In the genomic region with DNA sequence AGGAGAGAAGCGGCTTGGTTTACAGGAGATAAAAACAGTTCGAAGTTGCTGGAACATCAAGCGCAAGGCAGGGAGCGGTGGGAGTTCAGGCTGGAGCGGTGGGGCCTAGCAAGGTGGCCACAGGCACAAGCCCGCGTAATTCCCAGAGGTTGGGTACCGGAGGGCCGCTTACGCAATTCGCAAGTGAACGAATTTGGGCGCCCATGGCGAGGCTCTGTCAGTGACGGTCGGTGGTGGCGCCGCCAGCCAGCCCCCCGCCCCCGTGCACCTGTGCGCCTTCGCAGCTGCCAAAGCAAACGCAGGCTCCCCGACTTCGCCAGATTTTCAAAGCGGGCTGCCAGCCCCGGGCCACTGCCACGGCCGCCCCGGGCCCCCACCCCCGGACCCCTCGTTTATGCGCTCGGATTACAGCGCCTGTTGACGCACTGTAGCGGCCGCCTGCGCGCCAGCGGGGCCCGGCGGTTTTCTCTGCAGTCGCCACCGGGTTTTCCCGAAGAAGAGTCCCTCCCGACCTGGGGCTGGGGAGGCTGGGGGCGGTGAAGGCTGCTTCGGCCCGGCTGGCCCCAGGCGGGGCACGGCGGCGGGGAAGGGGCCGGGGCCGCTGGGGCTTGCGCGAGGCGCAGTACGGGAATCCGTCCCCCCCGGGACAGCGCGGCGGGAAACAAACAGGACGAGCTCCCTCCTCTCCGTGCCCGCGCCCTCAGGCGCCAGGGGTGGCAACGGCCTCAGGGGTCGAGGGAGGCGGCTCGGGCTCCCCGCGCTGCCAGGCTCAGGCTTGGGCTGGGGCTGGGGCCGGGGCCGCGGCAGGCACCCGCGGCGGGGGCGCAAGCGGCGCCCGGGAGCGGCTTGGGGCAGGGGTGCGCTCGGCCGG, we compare ENCODE assay signal across 1 cellular context.
TF ChIP-seq lines count a peak whose summit lies in the region.

No MANE protein-coding gene starts in this region.

TF ChIP-seq in GM12878, 131 proteins besides CTCF, POLR2A, EP300 and RAD21 (continued from another document and continues in another):
- TF ChIP-seq NR2C2 (IDR thresholded peaks at IDR 0.05; ENCODE audit: borderline replicate concordance, control insufficient read depth, insufficient read length, low read depth), result no peak
- no peak for TF ChIP-seq SREBF1 (IDR thresholded peaks at IDR 0.05; ENCODE audit: low read length)
- no peak for TF ChIP-seq GATAD2B (conservative IDR thresholded peaks at IDR 0.05; ENCODE audit: low read depth)
- TF ChIP-seq MYC (IDR thresholded peaks at IDR 0.05; ENCODE audit: insufficient read depth, insufficient read length, insufficient replicate concordance, low read length, severe bottlenecking), result no peak
- no peak for TF ChIP-seq TBL1XR1 (IDR thresholded peaks at IDR 0.05; ENCODE audit: low read depth, low read length)
- 0 out of 2 replicates have a peak, but pooled peaks have one; percentile 1 for TF ChIP-seq EED (IDR thresholded peaks at IDR 0.05; ENCODE audit: low read depth)
- TF ChIP-seq ZNF384 (IDR thresholded peaks at IDR 0.05; ENCODE audit: borderline replicate concordance, low read depth, low read length), result no peak
- TF ChIP-seq RAD51 (IDR thresholded peaks at IDR 0.05), result no peak
- no peak for TF ChIP-seq YY1 (IDR thresholded peaks at IDR 0.05; ENCODE audit: low read depth, low read length)
- TF ChIP-seq DPF2 (IDR thresholded peaks at IDR 0.05), result peak; percentile 15; the same call in 1 of the 2 replicates
- TF ChIP-seq ZNF24 (IDR thresholded peaks at IDR 0.05), result no peak
- no peak for TF ChIP-seq CBFB (IDR thresholded peaks at IDR 0.05; ENCODE audit: low read depth)
- no peak for TF ChIP-seq FOS (IDR thresholded peaks at IDR 0.05; ENCODE audit: borderline replicate concordance, extremely low read depth, insufficient read length)
- TF ChIP-seq, protein P1, sequence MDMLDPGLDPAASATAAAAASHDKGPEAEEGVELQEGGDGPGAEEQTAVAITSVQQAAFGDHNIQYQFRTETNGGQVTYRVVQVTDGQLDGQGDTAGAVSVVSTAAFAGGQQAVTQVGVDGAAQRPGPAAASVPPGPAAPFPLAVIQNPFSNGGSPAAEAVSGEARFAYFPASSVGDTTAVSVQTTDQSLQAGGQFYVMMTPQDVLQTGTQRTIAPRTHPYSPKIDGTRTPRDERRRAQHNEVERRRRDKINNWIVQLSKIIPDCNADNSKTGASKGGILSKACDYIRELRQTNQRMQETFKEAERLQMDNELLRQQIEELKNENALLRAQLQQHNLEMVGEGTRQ (IDR thresholded peaks at IDR 0.05; ENCODE audit: borderline replicate concordance, low read depth, low read length), result no peak
- TF ChIP-seq, protein P2, sequence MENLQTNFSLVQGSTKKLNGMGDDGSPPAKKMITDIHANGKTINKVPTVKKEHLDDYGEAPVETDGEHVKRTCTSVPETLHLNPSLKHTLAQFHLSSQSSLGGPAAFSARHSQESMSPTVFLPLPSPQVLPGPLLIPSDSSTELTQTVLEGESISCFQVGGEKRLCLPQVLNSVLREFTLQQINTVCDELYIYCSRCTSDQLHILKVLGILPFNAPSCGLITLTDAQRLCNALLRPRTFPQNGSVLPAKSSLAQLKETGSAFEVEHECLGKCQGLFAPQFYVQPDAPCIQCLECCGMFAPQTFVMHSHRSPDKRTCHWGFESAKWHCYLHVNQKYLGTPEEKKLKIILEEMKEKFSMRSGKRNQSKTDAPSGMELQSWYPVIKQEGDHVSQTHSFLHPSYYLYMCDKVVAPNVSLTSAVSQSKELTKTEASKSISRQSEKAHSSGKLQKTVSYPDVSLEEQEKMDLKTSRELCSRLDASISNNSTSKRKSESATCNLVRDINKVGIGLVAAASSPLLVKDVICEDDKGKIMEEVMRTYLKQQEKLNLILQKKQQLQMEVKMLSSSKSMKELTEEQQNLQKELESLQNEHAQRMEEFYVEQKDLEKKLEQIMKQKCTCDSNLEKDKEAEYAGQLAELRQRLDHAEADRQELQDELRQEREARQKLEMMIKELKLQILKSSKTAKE (IDR thresholded peaks at IDR 0.05; ENCODE audit: low read depth, poor library complexity, severe bottlenecking), result no peak
- TF ChIP-seq NBN (IDR thresholded peaks at IDR 0.05), result no peak
- no peak for TF ChIP-seq PAX5 (IDR thresholded peaks at IDR 0.05; ENCODE audit: borderline replicate concordance, low read depth, low read length)
- TF ChIP-seq ASH2L (IDR thresholded peaks at IDR 0.05; ENCODE audit: borderline replicate concordance, low read depth), result no peak
- 0 out of 2 replicates have a peak, but pooled peaks have one; percentile 15 for TF ChIP-seq RCOR1 (conservative IDR thresholded peaks at IDR 0.05; ENCODE audit: low read depth, low read length)
- TF ChIP-seq PML (IDR thresholded peaks at IDR 0.05; ENCODE audit: low read length), result no peak
- TF ChIP-seq NFXL1 (IDR thresholded peaks at IDR 0.05; ENCODE audit: borderline replicate concordance), result no peak
- TF ChIP-seq RFX5 (IDR thresholded peaks at IDR 0.05; ENCODE audit: low read depth, low read length), result no peak
- no peak for TF ChIP-seq TCF7 (IDR thresholded peaks at IDR 0.05; ENCODE audit: borderline replicate concordance)
- TF ChIP-seq SREBF2 (IDR thresholded peaks at IDR 0.05; ENCODE audit: low read length), result no peak
- TF ChIP-seq, protein P3, sequence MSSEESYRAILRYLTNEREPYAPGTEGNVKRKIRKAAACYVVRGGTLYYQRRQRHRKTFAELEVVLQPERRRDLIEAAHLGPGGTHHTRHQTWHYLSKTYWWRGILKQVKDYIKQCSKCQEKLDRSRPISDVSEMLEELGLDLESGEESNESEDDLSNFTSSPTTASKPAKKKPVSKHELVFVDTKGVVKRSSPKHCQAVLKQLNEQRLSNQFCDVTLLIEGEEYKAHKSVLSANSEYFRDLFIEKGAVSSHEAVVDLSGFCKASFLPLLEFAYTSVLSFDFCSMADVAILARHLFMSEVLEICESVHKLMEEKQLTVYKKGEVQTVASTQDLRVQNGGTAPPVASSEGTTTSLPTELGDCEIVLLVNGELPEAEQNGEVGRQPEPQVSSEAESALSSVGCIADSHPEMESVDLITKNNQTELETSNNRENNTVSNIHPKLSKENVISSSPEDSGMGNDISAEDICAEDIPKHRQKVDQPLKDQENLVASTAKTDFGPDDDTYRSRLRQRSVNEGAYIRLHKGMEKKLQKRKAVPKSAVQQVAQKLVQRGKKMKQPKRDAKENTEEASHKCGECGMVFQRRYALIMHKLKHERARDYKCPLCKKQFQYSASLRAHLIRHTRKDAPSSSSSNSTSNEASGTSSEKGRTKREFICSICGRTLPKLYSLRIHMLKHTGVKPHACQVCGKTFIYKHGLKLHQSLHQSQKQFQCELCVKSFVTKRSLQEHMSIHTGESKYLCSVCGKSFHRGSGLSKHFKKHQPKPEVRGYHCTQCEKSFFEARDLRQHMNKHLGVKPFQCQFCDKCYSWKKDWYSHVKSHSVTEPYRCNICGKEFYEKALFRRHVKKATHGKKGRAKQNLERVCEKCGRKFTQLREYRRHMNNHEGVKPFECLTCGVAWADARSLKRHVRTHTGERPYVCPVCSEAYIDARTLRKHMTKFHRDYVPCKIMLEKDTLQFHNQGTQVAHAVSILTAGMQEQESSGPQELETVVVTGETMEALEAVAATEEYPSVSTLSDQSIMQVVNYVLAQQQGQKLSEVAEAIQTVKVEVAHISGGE (CRISPR knock-in tag; IDR thresholded peaks at IDR 0.05), result no peak
- TF ChIP-seq IKZF1 (conservative IDR thresholded peaks at IDR 0.05), result no peak
- no peak for TF ChIP-seq STAT3 (IDR thresholded peaks at IDR 0.05; ENCODE audit: low read depth, low read length)
- TF ChIP-seq RUNX3 (IDR thresholded peaks at IDR 0.05; ENCODE audit: low read length), result no peak
- no peak for TF ChIP-seq BRCA1 (IDR thresholded peaks at IDR 0.05; ENCODE audit: low read depth, low read length)
- peak; percentile 70; the same call in 1 of the 2 replicates for TF ChIP-seq TCF3 (IDR thresholded peaks at IDR 0.05; ENCODE audit: borderline replicate concordance, insufficient read depth, low read depth, low read length)
- TF ChIP-seq, protein P4, sequence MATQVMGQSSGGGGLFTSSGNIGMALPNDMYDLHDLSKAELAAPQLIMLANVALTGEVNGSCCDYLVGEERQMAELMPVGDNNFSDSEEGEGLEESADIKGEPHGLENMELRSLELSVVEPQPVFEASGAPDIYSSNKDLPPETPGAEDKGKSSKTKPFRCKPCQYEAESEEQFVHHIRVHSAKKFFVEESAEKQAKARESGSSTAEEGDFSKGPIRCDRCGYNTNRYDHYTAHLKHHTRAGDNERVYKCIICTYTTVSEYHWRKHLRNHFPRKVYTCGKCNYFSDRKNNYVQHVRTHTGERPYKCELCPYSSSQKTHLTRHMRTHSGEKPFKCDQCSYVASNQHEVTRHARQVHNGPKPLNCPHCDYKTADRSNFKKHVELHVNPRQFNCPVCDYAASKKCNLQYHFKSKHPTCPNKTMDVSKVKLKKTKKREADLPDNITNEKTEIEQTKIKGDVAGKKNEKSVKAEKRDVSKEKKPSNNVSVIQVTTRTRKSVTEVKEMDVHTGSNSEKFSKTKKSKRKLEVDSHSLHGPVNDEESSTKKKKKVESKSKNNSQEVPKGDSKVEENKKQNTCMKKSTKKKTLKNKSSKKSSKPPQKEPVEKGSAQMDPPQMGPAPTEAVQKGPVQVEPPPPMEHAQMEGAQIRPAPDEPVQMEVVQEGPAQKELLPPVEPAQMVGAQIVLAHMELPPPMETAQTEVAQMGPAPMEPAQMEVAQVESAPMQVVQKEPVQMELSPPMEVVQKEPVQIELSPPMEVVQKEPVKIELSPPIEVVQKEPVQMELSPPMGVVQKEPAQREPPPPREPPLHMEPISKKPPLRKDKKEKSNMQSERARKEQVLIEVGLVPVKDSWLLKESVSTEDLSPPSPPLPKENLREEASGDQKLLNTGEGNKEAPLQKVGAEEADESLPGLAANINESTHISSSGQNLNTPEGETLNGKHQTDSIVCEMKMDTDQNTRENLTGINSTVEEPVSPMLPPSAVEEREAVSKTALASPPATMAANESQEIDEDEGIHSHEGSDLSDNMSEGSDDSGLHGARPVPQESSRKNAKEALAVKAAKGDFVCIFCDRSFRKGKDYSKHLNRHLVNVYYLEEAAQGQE (IDR thresholded peaks at IDR 0.05; ENCODE audit: low read depth, low read length), result no peak
- TF ChIP-seq ETV6 (conservative IDR thresholded peaks at IDR 0.05 in 1 of 2, IDR thresholded peaks at IDR 0.05 in 1 of 2; ENCODE audit: borderline replicate concordance in 1 of 2, low read depth in 1 of 2), result no peak
- no peak for TF ChIP-seq HDAC2 (IDR thresholded peaks at IDR 0.05)
- no peak for TF ChIP-seq CBX5 (IDR thresholded peaks at IDR 0.05; ENCODE audit: low read depth)
- peak in 1 of 2 experiments; percentile 54; a peak in 1 of 4 replicates for TF ChIP-seq CEBPB (IDR thresholded peaks at IDR 0.05; ENCODE audit: borderline replicate concordance in 1 of 2, low read depth in 2 of 2, low read length in 2 of 2)
- no peak for TF ChIP-seq RBBP5 (conservative IDR thresholded peaks at IDR 0.05)
- TF ChIP-seq, protein P5, sequence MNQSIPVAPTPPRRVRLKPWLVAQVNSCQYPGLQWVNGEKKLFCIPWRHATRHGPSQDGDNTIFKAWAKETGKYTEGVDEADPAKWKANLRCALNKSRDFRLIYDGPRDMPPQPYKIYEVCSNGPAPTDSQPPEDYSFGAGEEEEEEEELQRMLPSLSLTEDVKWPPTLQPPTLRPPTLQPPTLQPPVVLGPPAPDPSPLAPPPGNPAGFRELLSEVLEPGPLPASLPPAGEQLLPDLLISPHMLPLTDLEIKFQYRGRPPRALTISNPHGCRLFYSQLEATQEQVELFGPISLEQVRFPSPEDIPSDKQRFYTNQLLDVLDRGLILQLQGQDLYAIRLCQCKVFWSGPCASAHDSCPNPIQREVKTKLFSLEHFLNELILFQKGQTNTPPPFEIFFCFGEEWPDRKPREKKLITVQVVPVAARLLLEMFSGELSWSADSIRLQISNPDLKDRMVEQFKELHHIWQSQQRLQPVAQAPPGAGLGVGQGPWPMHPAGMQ (IDR thresholded peaks at IDR 0.05; ENCODE audit: borderline replicate concordance), result no peak
- no peak for TF ChIP-seq POLR2AphosphoS5 (IDR thresholded peaks at IDR 0.05; ENCODE audit: low read length)
- no peak for TF ChIP-seq CREM (IDR thresholded peaks at IDR 0.05; ENCODE audit: low read depth)
- TF ChIP-seq ESRRA (IDR thresholded peaks at IDR 0.05; ENCODE audit: low read length), result no peak
- no peak for TF ChIP-seq ZNF274 (IDR thresholded peaks at IDR 0.05; ENCODE audit: insufficient read depth, insufficient read length)
- no peak for TF ChIP-seq CHD2 (IDR thresholded peaks at IDR 0.05; ENCODE audit: borderline replicate concordance, low read depth, low read length)
- TF ChIP-seq POLR2AphosphoS2 (IDR thresholded peaks at IDR 0.05; ENCODE audit: low read depth, low read length), result no peak
- TF ChIP-seq, protein P6, sequence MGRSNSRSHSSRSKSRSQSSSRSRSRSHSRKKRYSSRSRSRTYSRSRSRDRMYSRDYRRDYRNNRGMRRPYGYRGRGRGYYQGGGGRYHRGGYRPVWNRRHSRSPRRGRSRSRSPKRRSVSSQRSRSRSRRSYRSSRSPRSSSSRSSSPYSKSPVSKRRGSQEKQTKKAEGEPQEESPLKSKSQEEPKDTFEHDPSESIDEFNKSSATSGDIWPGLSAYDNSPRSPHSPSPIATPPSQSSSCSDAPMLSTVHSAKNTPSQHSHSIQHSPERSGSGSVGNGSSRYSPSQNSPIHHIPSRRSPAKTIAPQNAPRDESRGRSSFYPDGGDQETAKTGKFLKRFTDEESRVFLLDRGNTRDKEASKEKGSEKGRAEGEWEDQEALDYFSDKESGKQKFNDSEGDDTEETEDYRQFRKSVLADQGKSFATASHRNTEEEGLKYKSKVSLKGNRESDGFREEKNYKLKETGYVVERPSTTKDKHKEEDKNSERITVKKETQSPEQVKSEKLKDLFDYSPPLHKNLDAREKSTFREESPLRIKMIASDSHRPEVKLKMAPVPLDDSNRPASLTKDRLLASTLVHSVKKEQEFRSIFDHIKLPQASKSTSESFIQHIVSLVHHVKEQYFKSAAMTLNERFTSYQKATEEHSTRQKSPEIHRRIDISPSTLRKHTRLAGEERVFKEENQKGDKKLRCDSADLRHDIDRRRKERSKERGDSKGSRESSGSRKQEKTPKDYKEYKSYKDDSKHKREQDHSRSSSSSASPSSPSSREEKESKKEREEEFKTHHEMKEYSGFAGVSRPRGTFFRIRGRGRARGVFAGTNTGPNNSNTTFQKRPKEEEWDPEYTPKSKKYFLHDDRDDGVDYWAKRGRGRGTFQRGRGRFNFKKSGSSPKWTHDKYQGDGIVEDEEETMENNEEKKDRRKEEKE (IDR thresholded peaks at IDR 0.05), result no peak
- no peak for TF ChIP-seq TARDBP (IDR thresholded peaks at IDR 0.05; ENCODE audit: borderline replicate concordance)
- TF ChIP-seq, protein P7, sequence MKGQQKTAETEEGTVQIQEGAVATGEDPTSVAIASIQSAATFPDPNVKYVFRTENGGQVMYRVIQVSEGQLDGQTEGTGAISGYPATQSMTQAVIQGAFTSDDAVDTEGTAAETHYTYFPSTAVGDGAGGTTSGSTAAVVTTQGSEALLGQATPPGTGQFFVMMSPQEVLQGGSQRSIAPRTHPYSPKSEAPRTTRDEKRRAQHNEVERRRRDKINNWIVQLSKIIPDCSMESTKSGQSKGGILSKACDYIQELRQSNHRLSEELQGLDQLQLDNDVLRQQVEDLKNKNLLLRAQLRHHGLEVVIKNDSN (IDR thresholded peaks at IDR 0.05; ENCODE audit: borderline replicate concordance, extremely low read length, insufficient read depth, low read depth, low read length), result no peak
- TF ChIP-seq IKZF2 (IDR thresholded peaks at IDR 0.05), result 0 out of 4 replicates have a peak, but pooled peaks of 1 of the 2 experiments have one; percentile 13
- TF ChIP-seq, protein P8, sequence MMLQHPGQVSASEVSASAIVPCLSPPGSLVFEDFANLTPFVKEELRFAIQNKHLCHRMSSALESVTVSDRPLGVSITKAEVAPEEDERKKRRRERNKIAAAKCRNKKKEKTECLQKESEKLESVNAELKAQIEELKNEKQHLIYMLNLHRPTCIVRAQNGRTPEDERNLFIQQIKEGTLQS (IDR thresholded peaks at IDR 0.05; ENCODE audit: borderline replicate concordance, extremely low read depth, low read depth, low read length), result no peak
